1 cellular context compared by ENCODE assay signal in the genomic region with DNA sequence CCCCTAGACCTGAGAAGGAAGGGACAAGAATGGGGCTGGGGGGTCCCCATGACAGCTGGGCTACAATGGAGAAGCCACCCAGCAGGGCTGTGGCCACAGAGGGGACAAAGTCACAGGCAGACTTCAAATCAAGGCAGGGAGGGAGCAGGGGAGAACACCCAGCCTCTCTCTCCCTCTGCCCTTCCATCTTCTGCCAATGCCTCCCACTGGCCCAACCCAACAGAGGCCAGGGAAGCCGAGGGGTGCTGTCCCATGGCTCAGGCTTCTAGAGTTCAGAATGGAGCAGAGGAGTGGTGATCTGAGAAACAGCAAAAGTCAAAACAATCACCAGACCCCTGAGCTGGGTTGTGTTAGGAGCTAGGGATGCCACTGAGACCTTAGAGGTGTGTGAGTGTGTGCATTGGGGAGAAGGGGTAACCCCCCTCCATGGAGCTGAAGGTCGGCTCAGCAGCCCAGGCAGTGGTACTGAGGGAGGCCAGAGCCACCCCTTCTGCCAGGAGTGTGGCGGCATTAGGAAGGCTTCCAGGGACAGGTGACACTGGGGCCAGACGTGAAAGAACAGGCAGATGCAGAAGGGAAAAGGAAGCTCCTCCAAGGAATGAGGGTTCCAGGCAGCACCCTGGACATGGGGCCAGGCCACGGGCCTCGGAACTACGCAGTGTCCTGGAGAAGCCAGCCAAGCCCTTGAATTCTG.
TF ChIP-seq lines count a peak whose summit lies in the region.

No MANE protein-coding gene starts in this region.

TF ChIP-seq in HEK293, 187 proteins besides CTCF, POLR2A, EP300 and RAD21 (continued from another document):
- TF ChIP-seq GLIS2 (tag by site-specific recombination; IDR thresholded peaks at IDR 0.05), result peak; percentile 10
- peak; percentile 94 for TF ChIP-seq ZNF341 (tag by site-specific recombination; IDR thresholded peaks at IDR 0.05; ENCODE audit: low read depth)
- no peak for TF ChIP-seq ZNF664 (tag by site-specific recombination; IDR thresholded peaks at IDR 0.05)
